ENCODE assay signal across 1 cellular context in the genomic region with DNA sequence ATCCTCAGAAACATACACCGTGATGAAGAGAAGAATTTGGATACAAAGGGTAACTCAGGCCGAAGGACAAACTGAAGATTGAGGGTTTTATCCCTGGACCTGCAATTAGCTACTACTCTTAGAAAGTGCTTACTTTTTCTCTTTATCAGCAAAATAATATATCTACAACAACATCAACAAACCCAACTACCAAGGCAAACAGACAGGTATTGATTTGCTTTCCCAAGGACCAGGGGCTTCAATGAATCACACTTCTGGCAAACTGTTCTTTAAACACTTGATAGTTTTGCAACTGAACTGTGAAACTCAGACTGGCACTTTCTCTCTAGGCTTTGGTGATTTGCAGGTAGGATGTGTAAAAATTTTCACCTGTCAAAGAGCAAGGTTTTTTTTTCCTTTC.
TF ChIP-seq lines count a peak whose summit lies in the region.

No MANE protein-coding gene starts in this region.

TF ChIP-seq in HepG2, 621 proteins besides CTCF, POLR2A, EP300 and RAD21 (continued from another document and continues in another):
- TF ChIP-seq ZNF609 (CRISPR knock-in tag; IDR thresholded peaks at IDR 0.05; ENCODE audit: borderline replicate concordance) = peak; percentile 96
- TF ChIP-seq MXD1 (CRISPR knock-in tag; IDR thresholded peaks at IDR 0.05) = no peak
- TF ChIP-seq UBTF (CRISPR knock-in tag; IDR thresholded peaks at IDR 0.05) = no peak
- TF ChIP-seq, protein P1, sequence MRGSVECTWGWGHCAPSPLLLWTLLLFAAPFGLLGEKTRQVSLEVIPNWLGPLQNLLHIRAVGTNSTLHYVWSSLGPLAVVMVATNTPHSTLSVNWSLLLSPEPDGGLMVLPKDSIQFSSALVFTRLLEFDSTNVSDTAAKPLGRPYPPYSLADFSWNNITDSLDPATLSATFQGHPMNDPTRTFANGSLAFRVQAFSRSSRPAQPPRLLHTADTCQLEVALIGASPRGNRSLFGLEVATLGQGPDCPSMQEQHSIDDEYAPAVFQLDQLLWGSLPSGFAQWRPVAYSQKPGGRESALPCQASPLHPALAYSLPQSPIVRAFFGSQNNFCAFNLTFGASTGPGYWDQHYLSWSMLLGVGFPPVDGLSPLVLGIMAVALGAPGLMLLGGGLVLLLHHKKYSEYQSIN (CRISPR knock-in tag; IDR thresholded peaks at IDR 0.05; ENCODE audit: borderline replicate concordance) = no peak
- no peak for TF ChIP-seq SNAPC2 (CRISPR knock-in tag; IDR thresholded peaks at IDR 0.05)
- no peak for TF ChIP-seq PBX3 (CRISPR knock-in tag; IDR thresholded peaks at IDR 0.05; ENCODE audit: borderline replicate concordance)
- no peak for TF ChIP-seq NCOA1 (CRISPR knock-in tag; IDR thresholded peaks at IDR 0.05)
- TF ChIP-seq ZNF441 (CRISPR knock-in tag; IDR thresholded peaks at IDR 0.05; ENCODE audit: borderline replicate concordance) = no peak
- no peak for TF ChIP-seq NR1H2 (CRISPR knock-in tag; IDR thresholded peaks at IDR 0.05; ENCODE audit: borderline replicate concordance, low read depth)
- TF ChIP-seq NFIB (CRISPR knock-in tag; IDR thresholded peaks at IDR 0.05; ENCODE audit: borderline replicate concordance) = no peak
- peak; percentile 31; the same call in 1 of the 2 replicates for TF ChIP-seq ZNF816 (CRISPR knock-in tag; IDR thresholded peaks at IDR 0.05; ENCODE audit: borderline replicate concordance)
- no peak for TF ChIP-seq JARID2 (CRISPR knock-in tag; IDR thresholded peaks at IDR 0.05; ENCODE audit: insufficient replicate concordance)
- no peak for TF ChIP-seq SOX13 (IDR thresholded peaks at IDR 0.05)
- no peak for TF ChIP-seq SOX13 (CRISPR knock-in tag; conservative IDR thresholded peaks at IDR 0.05 in 1 of 2, IDR thresholded peaks at IDR 0.05 in 1 of 2)
- TF ChIP-seq, protein P2, sequence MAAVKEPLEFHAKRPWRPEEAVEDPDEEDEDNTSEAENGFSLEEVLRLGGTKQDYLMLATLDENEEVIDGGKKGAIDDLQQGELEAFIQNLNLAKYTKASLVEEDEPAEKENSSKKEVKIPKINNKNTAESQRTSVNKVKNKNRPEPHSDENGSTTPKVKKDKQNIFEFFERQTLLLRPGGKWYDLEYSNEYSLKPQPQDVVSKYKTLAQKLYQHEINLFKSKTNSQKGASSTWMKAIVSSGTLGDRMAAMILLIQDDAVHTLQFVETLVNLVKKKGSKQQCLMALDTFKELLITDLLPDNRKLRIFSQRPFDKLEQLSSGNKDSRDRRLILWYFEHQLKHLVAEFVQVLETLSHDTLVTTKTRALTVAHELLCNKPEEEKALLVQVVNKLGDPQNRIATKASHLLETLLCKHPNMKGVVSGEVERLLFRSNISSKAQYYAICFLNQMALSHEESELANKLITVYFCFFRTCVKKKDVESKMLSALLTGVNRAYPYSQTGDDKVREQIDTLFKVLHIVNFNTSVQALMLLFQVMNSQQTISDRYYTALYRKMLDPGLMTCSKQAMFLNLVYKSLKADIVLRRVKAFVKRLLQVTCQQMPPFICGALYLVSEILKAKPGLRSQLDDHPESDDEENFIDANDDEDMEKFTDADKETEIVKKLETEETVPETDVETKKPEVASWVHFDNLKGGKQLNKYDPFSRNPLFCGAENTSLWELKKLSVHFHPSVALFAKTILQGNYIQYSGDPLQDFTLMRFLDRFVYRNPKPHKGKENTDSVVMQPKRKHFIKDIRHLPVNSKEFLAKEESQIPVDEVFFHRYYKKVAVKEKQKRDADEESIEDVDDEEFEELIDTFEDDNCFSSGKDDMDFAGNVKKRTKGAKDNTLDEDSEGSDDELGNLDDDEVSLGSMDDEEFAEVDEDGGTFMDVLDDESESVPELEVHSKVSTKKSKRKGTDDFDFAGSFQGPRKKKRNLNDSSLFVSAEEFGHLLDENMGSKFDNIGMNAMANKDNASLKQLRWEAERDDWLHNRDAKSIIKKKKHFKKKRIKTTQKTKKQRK (IDR thresholded peaks at IDR 0.05; ENCODE audit: low read length) = no peak
- TF ChIP-seq ZBTB20 (CRISPR knock-in tag; IDR thresholded peaks at IDR 0.05; ENCODE audit: borderline replicate concordance, low read depth) = 0 out of 2 replicates have a peak, but pooled peaks have one; percentile 18
- TF ChIP-seq MAFF (IDR thresholded peaks at IDR 0.05; ENCODE audit: low read depth, low read length) = peak; percentile 96
- no peak for TF ChIP-seq ZNF749 (CRISPR knock-in tag; IDR thresholded peaks at IDR 0.05; ENCODE audit: borderline replicate concordance)
- no peak for TF ChIP-seq POLR2AphosphoS5 (IDR thresholded peaks at IDR 0.05; ENCODE audit: low read depth, low read length)
- TF ChIP-seq ZNF274 (CRISPR knock-in tag; IDR thresholded peaks at IDR 0.05) = no peak
- TF ChIP-seq, protein P3, sequence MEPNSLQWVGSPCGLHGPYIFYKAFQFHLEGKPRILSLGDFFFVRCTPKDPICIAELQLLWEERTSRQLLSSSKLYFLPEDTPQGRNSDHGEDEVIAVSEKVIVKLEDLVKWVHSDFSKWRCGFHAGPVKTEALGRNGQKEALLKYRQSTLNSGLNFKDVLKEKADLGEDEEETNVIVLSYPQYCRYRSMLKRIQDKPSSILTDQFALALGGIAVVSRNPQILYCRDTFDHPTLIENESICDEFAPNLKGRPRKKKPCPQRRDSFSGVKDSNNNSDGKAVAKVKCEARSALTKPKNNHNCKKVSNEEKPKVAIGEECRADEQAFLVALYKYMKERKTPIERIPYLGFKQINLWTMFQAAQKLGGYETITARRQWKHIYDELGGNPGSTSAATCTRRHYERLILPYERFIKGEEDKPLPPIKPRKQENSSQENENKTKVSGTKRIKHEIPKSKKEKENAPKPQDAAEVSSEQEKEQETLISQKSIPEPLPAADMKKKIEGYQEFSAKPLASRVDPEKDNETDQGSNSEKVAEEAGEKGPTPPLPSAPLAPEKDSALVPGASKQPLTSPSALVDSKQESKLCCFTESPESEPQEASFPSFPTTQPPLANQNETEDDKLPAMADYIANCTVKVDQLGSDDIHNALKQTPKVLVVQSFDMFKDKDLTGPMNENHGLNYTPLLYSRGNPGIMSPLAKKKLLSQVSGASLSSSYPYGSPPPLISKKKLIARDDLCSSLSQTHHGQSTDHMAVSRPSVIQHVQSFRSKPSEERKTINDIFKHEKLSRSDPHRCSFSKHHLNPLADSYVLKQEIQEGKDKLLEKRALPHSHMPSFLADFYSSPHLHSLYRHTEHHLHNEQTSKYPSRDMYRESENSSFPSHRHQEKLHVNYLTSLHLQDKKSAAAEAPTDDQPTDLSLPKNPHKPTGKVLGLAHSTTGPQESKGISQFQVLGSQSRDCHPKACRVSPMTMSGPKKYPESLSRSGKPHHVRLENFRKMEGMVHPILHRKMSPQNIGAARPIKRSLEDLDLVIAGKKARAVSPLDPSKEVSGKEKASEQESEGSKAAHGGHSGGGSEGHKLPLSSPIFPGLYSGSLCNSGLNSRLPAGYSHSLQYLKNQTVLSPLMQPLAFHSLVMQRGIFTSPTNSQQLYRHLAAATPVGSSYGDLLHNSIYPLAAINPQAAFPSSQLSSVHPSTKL (CRISPR knock-in tag; IDR thresholded peaks at IDR 0.05) = peak; percentile 53
- TF ChIP-seq ZNF260 (CRISPR knock-in tag; IDR thresholded peaks at IDR 0.05; ENCODE audit: borderline replicate concordance, low read depth) = no peak
- TF ChIP-seq, protein P4, sequence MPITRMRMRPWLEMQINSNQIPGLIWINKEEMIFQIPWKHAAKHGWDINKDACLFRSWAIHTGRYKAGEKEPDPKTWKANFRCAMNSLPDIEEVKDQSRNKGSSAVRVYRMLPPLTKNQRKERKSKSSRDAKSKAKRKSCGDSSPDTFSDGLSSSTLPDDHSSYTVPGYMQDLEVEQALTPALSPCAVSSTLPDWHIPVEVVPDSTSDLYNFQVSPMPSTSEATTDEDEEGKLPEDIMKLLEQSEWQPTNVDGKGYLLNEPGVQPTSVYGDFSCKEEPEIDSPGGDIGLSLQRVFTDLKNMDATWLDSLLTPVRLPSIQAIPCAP (CRISPR knock-in tag; IDR thresholded peaks at IDR 0.05; ENCODE audit: low read depth) = no peak
- no peak for TF ChIP-seq HNRNPH1 (optimal IDR thresholded peaks at IDR 0.05; ENCODE audit: low read depth, low read length)
- TF ChIP-seq PRPF4 (IDR thresholded peaks at IDR 0.05; ENCODE audit: low read depth, low read length, poor library complexity, severe bottlenecking) = no peak
- no peak for TF ChIP-seq ZKSCAN5 (CRISPR knock-in tag; IDR thresholded peaks at IDR 0.05)
- TF ChIP-seq, protein P5, sequence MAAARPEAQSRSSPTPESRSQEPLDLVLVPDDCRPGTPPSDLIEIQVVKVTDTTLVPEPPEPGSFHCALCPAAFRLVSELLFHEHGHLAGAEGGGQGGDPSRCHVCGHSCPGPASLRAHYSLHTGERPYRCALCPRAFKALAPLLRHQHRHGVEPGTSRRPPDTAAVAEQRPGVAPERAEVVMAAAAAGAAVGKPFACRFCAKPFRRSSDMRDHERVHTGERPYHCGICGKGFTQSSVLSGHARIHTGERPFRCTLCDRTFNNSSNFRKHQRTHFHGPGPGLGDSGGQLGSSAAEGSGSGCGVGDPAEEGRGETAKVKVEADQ (CRISPR knock-in tag; IDR thresholded peaks at IDR 0.05; ENCODE audit: borderline replicate concordance) = 0 out of 2 replicates have a peak, but pooled peaks have one; percentile 20
- TF ChIP-seq NKX3-1 (CRISPR knock-in tag; IDR thresholded peaks at IDR 0.05) = no peak
- no peak for TF ChIP-seq TRAFD1 (CRISPR knock-in tag; IDR thresholded peaks at IDR 0.05; ENCODE audit: borderline replicate concordance)
- no peak for TF ChIP-seq ZNF101 (CRISPR knock-in tag; IDR thresholded peaks at IDR 0.05; ENCODE audit: borderline replicate concordance, low read depth)
- no peak for TF ChIP-seq MTF2 (CRISPR knock-in tag; IDR thresholded peaks at IDR 0.05; ENCODE audit: borderline replicate concordance)
